1 cellular context compared by ENCODE assay signal in genomic region chr11:78040691-78041379, GRCh38.
TF ChIP-seq lines count a peak whose summit lies in the region.

No MANE protein-coding gene starts in this region.

TF ChIP-seq in HCT116, 20 proteins besides CTCF, POLR2A, EP300 and RAD21:
- TF ChIP-seq MAX (IDR thresholded peaks at IDR 0.05) (no peak), EZH2phosphoT487 (IDR thresholded peaks at IDR 0.05; ENCODE audit: borderline replicate concordance) (no peak), YY1 (IDR thresholded peaks at IDR 0.05; ENCODE audit: extremely low read depth, insufficient replicate concordance, low read depth, low read length) (peak; percentile 52), JUND (IDR thresholded peaks at IDR 0.05) (peak; percentile 52), ELF1 (IDR thresholded peaks at IDR 0.05; ENCODE audit: borderline replicate concordance, low read depth) (no peak), TCF7L2 (IDR thresholded peaks at IDR 0.05; ENCODE audit: borderline replicate concordance, extremely low read depth, insufficient read depth, insufficient read length) (peak; percentile 22), POLR2AphosphoS5 (IDR thresholded peaks at IDR 0.05; ENCODE audit: low read depth, low read length) (no peak), CEBPB (IDR thresholded peaks at IDR 0.05; ENCODE audit: low read depth) (no peak), EGR1 (IDR thresholded peaks at IDR 0.05; ENCODE audit: low read depth) (no peak), ZNF274 (IDR thresholded peaks at IDR 0.05; ENCODE audit: low read depth, low read length) (no peak), EZH2 (IDR thresholded peaks at IDR 0.05) (no peak), ATF3 (IDR thresholded peaks at IDR 0.05) (no peak), SRF (IDR thresholded peaks at IDR 0.05; ENCODE audit: low read depth) (no peak), ZFX (IDR thresholded peaks at IDR 0.05) (no peak), SP1 (IDR thresholded peaks at IDR 0.05; ENCODE audit: low read depth) (no peak), SIN3A (IDR thresholded peaks at IDR 0.05; ENCODE audit: low read depth) (no peak), FOSL1 (IDR thresholded peaks at IDR 0.05; ENCODE audit: low read depth) (peak; percentile 71), CBX3 (IDR thresholded peaks at IDR 0.05; ENCODE audit: low read depth) (no peak)
- TF ChIP-seq, protein P1, sequence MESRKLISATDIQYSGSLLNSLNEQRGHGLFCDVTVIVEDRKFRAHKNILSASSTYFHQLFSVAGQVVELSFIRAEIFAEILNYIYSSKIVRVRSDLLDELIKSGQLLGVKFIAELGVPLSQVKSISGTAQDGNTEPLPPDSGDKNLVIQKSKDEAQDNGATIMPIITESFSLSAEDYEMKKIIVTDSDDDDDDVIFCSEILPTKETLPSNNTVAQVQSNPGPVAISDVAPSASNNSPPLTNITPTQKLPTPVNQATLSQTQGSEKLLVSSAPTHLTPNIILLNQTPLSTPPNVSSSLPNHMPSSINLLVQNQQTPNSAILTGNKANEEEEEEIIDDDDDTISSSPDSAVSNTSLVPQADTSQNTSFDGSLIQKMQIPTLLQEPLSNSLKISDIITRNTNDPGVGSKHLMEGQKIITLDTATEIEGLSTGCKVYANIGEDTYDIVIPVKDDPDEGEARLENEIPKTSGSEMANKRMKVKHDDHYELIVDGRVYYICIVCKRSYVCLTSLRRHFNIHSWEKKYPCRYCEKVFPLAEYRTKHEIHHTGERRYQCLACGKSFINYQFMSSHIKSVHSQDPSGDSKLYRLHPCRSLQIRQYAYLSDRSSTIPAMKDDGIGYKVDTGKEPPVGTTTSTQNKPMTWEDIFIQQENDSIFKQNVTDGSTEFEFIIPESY (IDR thresholded peaks at IDR 0.05; ENCODE audit: extremely low read depth, insufficient replicate concordance, low read length) = no peak
- TF ChIP-seq, protein P2, sequence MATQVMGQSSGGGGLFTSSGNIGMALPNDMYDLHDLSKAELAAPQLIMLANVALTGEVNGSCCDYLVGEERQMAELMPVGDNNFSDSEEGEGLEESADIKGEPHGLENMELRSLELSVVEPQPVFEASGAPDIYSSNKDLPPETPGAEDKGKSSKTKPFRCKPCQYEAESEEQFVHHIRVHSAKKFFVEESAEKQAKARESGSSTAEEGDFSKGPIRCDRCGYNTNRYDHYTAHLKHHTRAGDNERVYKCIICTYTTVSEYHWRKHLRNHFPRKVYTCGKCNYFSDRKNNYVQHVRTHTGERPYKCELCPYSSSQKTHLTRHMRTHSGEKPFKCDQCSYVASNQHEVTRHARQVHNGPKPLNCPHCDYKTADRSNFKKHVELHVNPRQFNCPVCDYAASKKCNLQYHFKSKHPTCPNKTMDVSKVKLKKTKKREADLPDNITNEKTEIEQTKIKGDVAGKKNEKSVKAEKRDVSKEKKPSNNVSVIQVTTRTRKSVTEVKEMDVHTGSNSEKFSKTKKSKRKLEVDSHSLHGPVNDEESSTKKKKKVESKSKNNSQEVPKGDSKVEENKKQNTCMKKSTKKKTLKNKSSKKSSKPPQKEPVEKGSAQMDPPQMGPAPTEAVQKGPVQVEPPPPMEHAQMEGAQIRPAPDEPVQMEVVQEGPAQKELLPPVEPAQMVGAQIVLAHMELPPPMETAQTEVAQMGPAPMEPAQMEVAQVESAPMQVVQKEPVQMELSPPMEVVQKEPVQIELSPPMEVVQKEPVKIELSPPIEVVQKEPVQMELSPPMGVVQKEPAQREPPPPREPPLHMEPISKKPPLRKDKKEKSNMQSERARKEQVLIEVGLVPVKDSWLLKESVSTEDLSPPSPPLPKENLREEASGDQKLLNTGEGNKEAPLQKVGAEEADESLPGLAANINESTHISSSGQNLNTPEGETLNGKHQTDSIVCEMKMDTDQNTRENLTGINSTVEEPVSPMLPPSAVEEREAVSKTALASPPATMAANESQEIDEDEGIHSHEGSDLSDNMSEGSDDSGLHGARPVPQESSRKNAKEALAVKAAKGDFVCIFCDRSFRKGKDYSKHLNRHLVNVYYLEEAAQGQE (IDR thresholded peaks at IDR 0.05; ENCODE audit: low read depth) = no peak
